ENCODE assay signal across 31 cellular contexts in the genomic region with DNA sequence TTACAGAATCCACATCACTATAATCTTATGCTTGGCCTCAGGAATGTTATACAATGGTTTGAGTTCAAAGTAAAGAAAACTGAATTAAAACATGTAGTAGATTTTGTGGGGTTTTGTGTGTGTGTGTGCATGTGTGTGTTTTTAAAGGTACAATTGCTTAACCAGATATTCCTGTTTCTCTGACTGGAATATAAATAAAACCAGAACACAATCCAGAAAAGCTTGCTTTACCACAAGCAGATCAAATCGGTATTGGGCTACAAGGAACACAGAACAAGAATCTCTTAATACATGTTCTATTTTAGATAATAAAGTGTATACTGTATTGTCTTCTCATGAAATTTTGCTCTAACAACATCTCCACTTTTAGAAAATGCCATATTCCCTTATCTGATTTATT.
"Had no signal": no experiment of that assay in that cellular context is flagged by ENCODE, and none has a peak within 500 bp of the region (broad histone marks: within the 10 kb centered on the region; RNA-seq: fewer than 3 reads in every experiment).

No MANE protein-coding gene starts in this region.

- H3K27me3 ChIP-seq: ascending aorta, body of pancreas, breast epithelium, SJCRH30 had no signal

- H3K36me3 ChIP-seq: ascending aorta, breast epithelium had no signal

- FAIRE-seq: RCC 7860 had no signal

- H3K4me1 Mint-ChIP-seq: activated CD4-positive, alpha-beta T cell treated with anti-CD3 and anti-CD28 coated beads, Interleukin-2, amount 10 ng/mL, durations not matched to agents 7 days and 5 days; activated naive CD4-positive, alpha-beta T cell treated with anti-CD3 and anti-CD28 coated beads, Interleukin-2, amount 50 U/mL, for 24 hours had no signal

- H3K4me1 ChIP-seq: ascending aorta, body of pancreas, breast epithelium, SJCRH30 had no signal

- H3K27ac Mint-ChIP-seq: activated CD4-positive, alpha-beta T cell treated with anti-CD3 and anti-CD28 coated beads, Interleukin-2, amount 10 ng/mL, durations not matched to agents 7 days and 5 days; activated CD8-positive, alpha-beta T cell treated with anti-CD3 and anti-CD28 coated beads, Interleukin-2, amount 10 ng/mL, durations not matched to agents 7 days and 5 days; activated naive CD4-positive, alpha-beta T cell treated with anti-CD3 and anti-CD28 coated beads, Interleukin-2, amount 50 U/mL, for 24 hours; activated naive CD8-positive, alpha-beta T cell treated with anti-CD3 and anti-CD28 coated beads, Interleukin-2, amount 10 ng/mL, durations not matched to agents 7 days and 5 days; activated T-cell treated with anti-CD3 and anti-CD28 coated beads, Interleukin-2, amount 50 U/mL, for 24 hours; activated T-helper 2 cell treated with anti-CD3 and anti-CD28 coated beads, Interferon-gamma antibody, Interleukin-2, Interleukin-4, amounts not matched to agents 10 μg/mL and 5 μg/mL and 100 μg/mL, durations not matched to agents 14 hours and 24 hours and 36 hours had no signal

- H3K27me3 Mint-ChIP-seq: activated CD4-positive, alpha-beta T cell treated with anti-CD3 and anti-CD28 coated beads, Interleukin-2, amount 10 ng/mL, durations not matched to agents 7 days and 5 days; activated naive CD4-positive, alpha-beta T cell treated with anti-CD3 and anti-CD28 coated beads, Interleukin-2, amount 50 U/mL, for 24 hours; activated naive CD8-positive, alpha-beta T cell treated with anti-CD3 and anti-CD28 coated beads, Interleukin-2, amount 10 ng/mL, durations not matched to agents 7 days and 5 days; activated T-cell treated with anti-CD3 and anti-CD28 coated beads, Interleukin-2, amount 50 U/mL, for 24 hours had no signal

- DNase-seq: activated CD4-positive, alpha-beta T cell treated with anti-CD3 and anti-CD28 coated beads, Interleukin-2, amount 10 ng/mL, durations not matched to agents 7 days and 5 days; activated CD4-positive, alpha-beta T cell treated with anti-CD3 and anti-CD28 coated beads, Interleukin-2, amount 50 U/mL, for 48 hours; activated CD8-positive, alpha-beta T cell treated with anti-CD3 and anti-CD28 coated beads, Interleukin-2, amount 10 ng/mL, durations not matched to agents 7 days and 5 days; activated gamma-delta T cell; activated naive CD4-positive, alpha-beta T cell treated with Interleukin-2 at 50 U/mL for 16 hours; activated naive CD8-positive, alpha-beta T cell treated with anti-CD3 and anti-CD28 coated beads, Interleukin-2, amount 10 ng/mL, durations not matched to agents 7 days and 5 days; activated T-cell treated with anti-CD3 and anti-CD28 coated beads, Interleukin-2, amount 50 U/mL, for 24 hours; amygdala; body of pancreas; caudate nucleus; cerebellar nuclear complex; Kasumi-1; MM.1S; MV-4-11; NCI-H1092; NCI-H1436 treated with DMSO at 0.1 percent for 48 hours; NCI-H1694 treated with DMSO at 0.1 percent for 48 hours; NCI-H2029; NCI-H345; NCI-H524 treated with DMSO at 0.1 percent for 48 hours; SJCRH30; T1000 had no signal

- H3K27ac ChIP-seq: ascending aorta, body of pancreas, breast epithelium, PC-9, RWPE1, SJCRH30, SK-N-MC had no signal

- ATAC-seq: activated CD8-positive, alpha-beta T cell treated with anti-CD3 and anti-CD28 coated beads, Interleukin-2, amount 10 ng/mL, durations not matched to agents 7 days and 5 days; body of pancreas; Right ventricle myocardium inferior had no signal

- H3K4me3 ChIP-seq: ascending aorta, body of pancreas, breast epithelium, PC-9, SJCRH30, SK-N-MC had no signal

- H3K9me3 Mint-ChIP-seq: activated CD4-positive, alpha-beta T cell treated with anti-CD3 and anti-CD28 coated beads, Interleukin-2, amount 10 ng/mL, durations not matched to agents 7 days and 5 days; activated naive CD4-positive, alpha-beta T cell treated with anti-CD3 and anti-CD28 coated beads, Interleukin-2, amount 50 U/mL, for 24 hours; activated naive CD8-positive, alpha-beta T cell treated with anti-CD3 and anti-CD28 coated beads, Interleukin-2, amount 10 ng/mL, durations not matched to agents 7 days and 5 days; activated T-cell treated with anti-CD3 and anti-CD28 coated beads, Interleukin-2, amount 50 U/mL, for 24 hours; activated T-helper 2 cell treated with anti-CD3 and anti-CD28 coated beads, Interferon-gamma antibody, Interleukin-2, Interleukin-4, amounts not matched to agents 10 μg/mL and 5 μg/mL and 100 μg/mL, durations not matched to agents 14 hours and 24 hours and 36 hours had no signal

- H3K4me2 ChIP-seq: PC-9 had no signal

- H3K4me3 Mint-ChIP-seq: activated CD4-positive, alpha-beta T cell treated with anti-CD3 and anti-CD28 coated beads, Interleukin-2, amount 10 ng/mL, durations not matched to agents 7 days and 5 days; activated CD8-positive, alpha-beta T cell treated with anti-CD3 and anti-CD28 coated beads, Interleukin-2, amount 10 ng/mL, durations not matched to agents 7 days and 5 days; activated naive CD4-positive, alpha-beta T cell treated with anti-CD3 and anti-CD28 coated beads, Interleukin-2, amount 50 U/mL, for 24 hours; activated naive CD8-positive, alpha-beta T cell treated with anti-CD3 and anti-CD28 coated beads, Interleukin-2, amount 10 ng/mL, durations not matched to agents 7 days and 5 days; activated T-cell treated with anti-CD3 and anti-CD28 coated beads, Interleukin-2, amount 50 U/mL, for 24 hours had no signal

- H3K9me3 ChIP-seq: ascending aorta, body of pancreas, breast epithelium, SJCRH30 had no signal

- H2AFZ ChIP-seq: PC-9 had no signal
